Comparison of ENCODE assay signal across 15 cellular contexts in genomic region chr4:124030038-124030638, GRCh38.
DNase-seq lines count a peak whose midpoint lies in the region; ATAC-seq and TF ChIP-seq lines count a peak whose summit lies in the region.
"Had no signal": no experiment of that assay in that cellular context is flagged by ENCODE, and none has a peak within 500 bp of the region (broad histone marks: within the 10 kb centered on the region; RNA-seq: fewer than 3 reads in every experiment).

No MANE protein-coding gene starts in this region.

- peak overlapping the region; percentile 35 for H3K4me3 Mint-ChIP-seq in glutamatergic neuron (ENCODE audit: unreplicated experiment)
- no peak overlapping the region for H3K4me3 Mint-ChIP-seq in nephron
- H3K4me3 Mint-ChIP-seq: CD8-positive, alpha-beta memory T cell; memory B cell had no signal

- ATAC-seq in upper lobe of right lung = peak; percentile 62

- H3K4me3 ChIP-seq in upper lobe of right lung = no peak overlapping the region
- H3K4me3 ChIP-seq: colonic mucosa, ovary, SJSA1, thoracic aorta had no signal

- no peaks in the 10 kb centered on the region for H3K9me3 ChIP-seq in upper lobe of right lung
- H3K9me3 ChIP-seq: colonic mucosa, ovary, SJSA1, thoracic aorta had no signal

- no peaks in the 10 kb centered on the region for H3K27me3 ChIP-seq in upper lobe of right lung
- H3K27me3 ChIP-seq: colonic mucosa, ovary, SJSA1 had no signal

- DNase-seq in NCI-H1436 (lab: John Stamatoyannopoulos, UW) (peak; percentile 8), NCI-H1436 treated with DMSO at 0.1 percent for 48 hours (lab: John Stamatoyannopoulos, UW) (no peak), glutamatergic neuron (peak; percentile 33), upper lobe of right lung (no peak), inferior parietal cortex (ENCODE audit: extremely low spot score) (no peak), GOT3 (lab: John Stamatoyannopoulos, UW) (no peak)
- DNase-seq in stimulated activated CD4-positive, alpha-beta T cell treated with anti-CD3 and anti-CD28 coated beads, Interleukin-4, amount 100 ng/mL, for 4 hours = no peak
- DNase-seq: 8988T; CD8-positive, alpha-beta memory T cell; colonic mucosa; ovary had no signal

- no peak for TF ChIP-seq CTCF in glutamatergic neuron (IDR thresholded peaks at IDR 0.05; ENCODE audit: partially characterized antibody, unreplicated experiment)
- no peak for TF ChIP-seq CTCF in nephron (IDR thresholded peaks at IDR 0.05; ENCODE audit: unreplicated experiment in 3 of 3)
- TF ChIP-seq CTCF in upper lobe of right lung (IDR thresholded peaks at IDR 0.05) = no peak

- peak overlapping the region; percentile 14 for H3K27ac ChIP-seq in upper lobe of right lung
- H3K27ac ChIP-seq: colonic mucosa, ovary, SJSA1, thoracic aorta had no signal

- H3K4me1 ChIP-seq in upper lobe of right lung = peaks cover 7% of the 10 kb centered on the region
- H3K4me1 ChIP-seq: colonic mucosa had no signal

- no peaks in the 10 kb centered on the region for H3K36me3 Mint-ChIP-seq in glutamatergic neuron (ENCODE audit: unreplicated experiment)
- peaks cover 9% of the 10 kb centered on the region for H3K36me3 Mint-ChIP-seq in nephron (ENCODE audit: low read depth)
- H3K36me3 Mint-ChIP-seq: CD8-positive, alpha-beta memory T cell; memory B cell had no signal

- H3K36me3 ChIP-seq in upper lobe of right lung = no peaks in the 10 kb centered on the region
- H3K36me3 ChIP-seq: colonic mucosa, ovary, SJSA1, thoracic aorta had no signal

- H3K27ac Mint-ChIP-seq in glutamatergic neuron (ENCODE audit: unreplicated experiment) (peak overlapping the region; percentile 82), nephron (peak overlapping the region; percentile 65 to 86 (median 67))
- H3K27ac Mint-ChIP-seq: CD8-positive, alpha-beta memory T cell; memory B cell had no signal

- intact Hi-C loops in upper lobe of right lung (cut with DNase I) = no loop called here

- H3K4me1 Mint-ChIP-seq in glutamatergic neuron (ENCODE audit: low read depth, unreplicated experiment) = peaks cover 19% of the 10 kb centered on the region
- peaks cover 54% of the 10 kb centered on the region for H3K4me1 Mint-ChIP-seq in nephron
- H3K4me1 Mint-ChIP-seq: CD8-positive, alpha-beta memory T cell; memory B cell had no signal

- H3K27me3 Mint-ChIP-seq in glutamatergic neuron (ENCODE audit: unreplicated experiment) (no peaks in the 10 kb centered on the region), nephron (ENCODE audit: low read depth) (peaks cover 6% of the 10 kb centered on the region)
- H3K27me3 Mint-ChIP-seq: memory B cell had no signal

- H3K9me3 Mint-ChIP-seq in glutamatergic neuron (ENCODE audit: unreplicated experiment) (peaks cover 7% of the 10 kb centered on the region), nephron (peaks cover 20% of the 10 kb centered on the region)
- H3K9me3 Mint-ChIP-seq: memory B cell had no signal

Comparison
In these comparisons a context has a peak if more than half of its experiments do, and no peak if none do; other contexts are left out.
1. DNase-seq: peak in NCI-H1436 (single experiment) and glutamatergic neuron (single experiment); none in NCI-H1436 treated with DMSO at 0.1 percent for 48 hours (single experiment), upper lobe of right lung (single experiment), inferior parietal cortex (single experiment), stimulated activated CD4-positive, alpha-beta T cell treated with anti-CD3 and anti-CD28 coated beads, Interleukin-4, amount 100 ng/mL, for 4 hours (0 of 2) and GOT3 (single experiment).